12 cellular contexts compared by ENCODE assay signal in the genomic region with DNA sequence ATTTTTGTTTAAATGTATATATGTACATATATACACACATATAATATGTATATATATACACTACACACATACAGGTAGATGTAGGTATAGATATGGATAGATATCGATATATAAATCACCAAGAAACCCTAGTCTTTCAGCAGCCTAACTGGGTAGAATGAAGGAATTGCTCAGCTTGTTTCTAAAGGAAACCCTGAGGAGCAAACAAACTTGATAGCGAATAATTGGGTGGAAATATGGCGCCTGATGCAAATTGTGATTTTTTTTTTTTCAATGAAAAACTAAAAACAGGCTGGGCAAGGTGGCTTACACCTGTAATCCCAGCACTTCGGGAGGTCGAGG. TPM values are rescaled to one million over a fixed set of nuclear protein-coding genes. Genes with fewer than 3 reads are reported as not detected.
DNase-seq lines count a peak whose midpoint lies in the region; ATAC-seq, FAIRE-seq and TF ChIP-seq lines count a peak whose summit lies in the region.
"Had no signal": no experiment of that assay in that cellular context is flagged by ENCODE, and none has a peak within 500 bp of the region (broad histone marks: within the 10 kb centered on the region; RNA-seq: fewer than 3 reads in every experiment).

No MANE protein-coding gene starts in this region.

- H3K4me3 Mint-ChIP-seq in T-helper 1 cell treated with Interleukin-12 subunit alpha and Interleukin-12 subunit beta and Interleukin-4 antibody, amounts not matched to agents 30 μg/mL and 1 μg/mL, for 36 hours, result peak overlapping the region; percentile 77

- no peak overlapping the region for H3K23ac ChIP-seq in H1 (ENCODE audit: insufficient read length)

- H2BK15ac ChIP-seq in H1 (ENCODE audit: low read length), result no peak overlapping the region

- peaks cover 9% of the 10 kb centered on the region for H3K4me1 Mint-ChIP-seq in T-helper 1 cell treated with Interleukin-12 subunit alpha and Interleukin-12 subunit beta and Interleukin-4 antibody, amounts not matched to agents 30 μg/mL and 1 μg/mL, for 36 hours (ENCODE audit: low read depth)

- no peak overlapping the region for H4K5ac ChIP-seq in H1 (ENCODE audit: insufficient read length, low read depth, low read length)

- no peak overlapping the region for H3K14ac ChIP-seq in H1 (ENCODE audit: insufficient read length)

- H2AK5ac ChIP-seq in H1 (ENCODE audit: low read depth, low read length), result no peak overlapping the region

- H3K36me3 ChIP-seq in Panc1 (ENCODE audit: control insufficient read depth, insufficient read depth, low read length), result no peaks in the 10 kb centered on the region
- peaks cover 0 to 26% (median 4%) of the 10 kb centered on the region in 4 experiments; a peak in 3 of 8 replicates for H3K36me3 ChIP-seq in H1 (ENCODE audit: control insufficient read depth in 2 of 4, insufficient read depth in 4 of 4, low read length in 3 of 4)
- H3K36me3 ChIP-seq in psoas muscle (ENCODE audit: insufficient read depth in 1 of 2, low read depth in 1 of 2), result no peaks in the 10 kb centered on the region
- H3K36me3 ChIP-seq: HAP-1, stomach had no signal

- H3K79me1 ChIP-seq in H1 (ENCODE audit: low read depth, low read length), result no peaks in the 10 kb centered on the region

- peaks cover 2% of the 10 kb centered on the region; the same call in 1 of the 2 replicates for H3K27me3 ChIP-seq in Panc1 (ENCODE audit: control insufficient read depth, insufficient read depth, low read length)
- H3K27me3 ChIP-seq in H1 (replicated peaks in 1 of 4; ENCODE audit: control insufficient read depth in 3 of 4, extremely low read depth in 1 of 4, insufficient read depth in 3 of 4, low read length in 3 of 4), result peaks cover 24 to 46% (median 38%) of the 10 kb centered on the region in 4 experiments
- H3K27me3 ChIP-seq in psoas muscle (ENCODE audit: insufficient read depth in 3 of 3, low read length in 2 of 3), result peaks cover 0 to 72% (median 26%) of the 10 kb centered on the region in 3 donors

- no peak overlapping the region for H3K56ac ChIP-seq in H1 (replicated peaks; ENCODE audit: insufficient read length, low read depth, low read length)

- H4K8ac ChIP-seq in H1 (ENCODE audit: extremely low read depth, insufficient read depth, low read length), result peak overlapping the region; percentile 35; the same call in 1 of the 2 replicates

- no TSS peak for BruUV-seq in Panc1 (replicated peaks; lab: Mats Ljungman, UMichigan)

- no peak for FAIRE-seq in H1 (lab: Jason Lieb, UNC)

- DNase-seq in T-helper 1 cell (no peak), Panc1 (ENCODE audit: low read depth, low spot score) (no peak), H1 (ENCODE audit: low read depth in 1 of 2, low spot score in 2 of 2) (no peak), psoas muscle (no peak), foreskin melanocyte (no peak), NCI-H1694 (lab: John Stamatoyannopoulos, UW) (no peak)
- DNase-seq: NK-92 treated with Interleukin-12 subunit alpha and Interleukin-12 subunit beta, amount 100 ng/mL, for 24 hours had no signal

- no peaks in the 10 kb centered on the region for H3K4me1 ChIP-seq in Panc1 (ENCODE audit: control insufficient read depth, insufficient read depth, low read length)
- H3K4me1 ChIP-seq in H1 (replicated peaks in 1 of 4; ENCODE audit: control insufficient read depth in 3 of 4, insufficient read depth in 4 of 4, low read length in 3 of 4), result peaks cover 0 to 12% (median 7%) of the 10 kb centered on the region in 4 experiments; a peak in 4 of 7 replicates
- H3K4me1 ChIP-seq in psoas muscle, result peaks cover 29% of the 10 kb centered on the region

- H2BK12ac ChIP-seq in H1 (ENCODE audit: low read depth, low read length), result no peak overlapping the region

- H3K4me2 ChIP-seq in H1 (ENCODE audit: insufficient read depth in 1 of 2, low read depth in 2 of 2, low read length in 2 of 2), result peak overlapping the region; percentile 54 to 93; a peak in 2 of 4 replicates

- H2BK5ac ChIP-seq in H1 (ENCODE audit: low read depth, low read length), result no peak overlapping the region

- peaks cover 66% of the 10 kb centered on the region for H3K27me3 Mint-ChIP-seq in T-helper 1 cell treated with Interleukin-12 subunit alpha and Interleukin-12 subunit beta and Interleukin-4 antibody, amounts not matched to agents 30 μg/mL and 1 μg/mL, for 36 hours (ENCODE audit: low read depth)

- H4K20me1 ChIP-seq in H1 (replicated peaks in 1 of 2; ENCODE audit: control insufficient read depth in 1 of 2, insufficient read depth in 2 of 2, low read length in 2 of 2), result no peaks in the 10 kb centered on the region

- no peak overlapping the region for H2AFZ ChIP-seq in H1 (ENCODE audit: low read length)

- H3K27ac ChIP-seq in Panc1 (ENCODE audit: low read length), result no peak overlapping the region
- no peak overlapping the region for H3K27ac ChIP-seq in H1 (ENCODE audit: low read depth, low read length)
- H3K27ac ChIP-seq in psoas muscle, result no peak overlapping the region
- H3K27ac ChIP-seq: stomach had no signal

- CTCF ChIA-PET in Panc1 (lab: Charles Lee) (interaction anchor here (0.7 to 1.0 kb wide), 5 partner anchors 32 to 1678 kb away, joined by 3 to 6 read pairs (median 3); a partner anchor contains a TSS), H1 (lab: Charles Lee; ENCODE audit: partially characterized antibody) (interaction anchor here (0.6 to 6.5 kb wide), 37 partner anchors 11 to 1498 kb away, joined by 3 to 96 read pairs (median 5); a partner anchor contains a TSS)

- H2BK120ac ChIP-seq in H1 (replicated peaks; ENCODE audit: low read depth, low read length), result no peak overlapping the region

- H3K9ac ChIP-seq in H1 (replicated peaks in 1 of 4; ENCODE audit: extremely low read depth in 1 of 4, low read depth in 3 of 4, low read length in 3 of 4), result no peak overlapping the region

- no peak overlapping the region for H2BK20ac ChIP-seq in H1 (ENCODE audit: low read length)

- H3K79me2 ChIP-seq in H1 (ENCODE audit: control insufficient read depth in 1 of 2, insufficient read depth in 2 of 2, low read length in 2 of 2), result no peaks in the 10 kb centered on the region

- no peak for ATAC-seq in Panc1
- no peak for ATAC-seq in psoas muscle
- no peak for ATAC-seq in GM21576 (IDR thresholded peaks at IDR 0.05; ENCODE audit: unreplicated experiment)

- 60% methylated on average over 5 of the region's 5 CpGs; no CpG with 5 or more reads in 1 of the 2 experiments for WGBS in H1 (ENCODE audit: extremely low coverage in 1 of 2, insufficient coverage in 1 of 2, insufficient read length in 1 of 2, insufficient replicate concordance in 2 of 2, low coverage in 1 of 2, low lambda C conversion rate in 2 of 2, missing lambda C conversion rate in 1 of 2), 2 experiments
- 45 to 51% (median 46%) methylated on average over 5 of the region's 5 CpGs for WGBS in psoas muscle, 3 donors

- TF ChIP-seq RAD21 in H1 (IDR thresholded peaks at IDR 0.05 in 1 of 2, conservative IDR thresholded peaks at IDR 0.05 in 1 of 2; ENCODE audit: low read depth in 2 of 2, low read length in 2 of 2), result no peak

- intact Hi-C loops in Panc1 (cut with micrococcal nuclease; ENCODE audit: unreplicated experiment), result loop anchor here (5.0 kb wide), 1 partner anchor 38 kb away; no protein-coding TSS in a partner anchor
- intact Hi-C loops in psoas muscle (cut with DNase I), result loop anchor here (2.0 to 5.0 kb wide), 3 partner anchors 38 to 333 kb away; no protein-coding TSS in a partner anchor

- no peak overlapping the region for H3K4ac ChIP-seq in H1 (replicated peaks; ENCODE audit: insufficient read length, low read depth, low read length)

- peak overlapping the region; percentile 38 for H3K27ac Mint-ChIP-seq in T-helper 1 cell treated with Interleukin-12 subunit alpha and Interleukin-12 subunit beta and Interleukin-4 antibody, amounts not matched to agents 30 μg/mL and 1 μg/mL, for 36 hours

- H4K91ac ChIP-seq in H1 (replicated peaks; ENCODE audit: insufficient read length, low read length), result no peak overlapping the region

- no peak for TF ChIP-seq EP300 in H1 (IDR thresholded peaks at IDR 0.05; ENCODE audit: borderline replicate concordance in 1 of 2, low read depth in 2 of 2, low read length in 2 of 2)

- in situ Hi-C loops in Panc1 (cut with HindIII; ENCODE audit: low pct_unique_long_range_greater_than_20kb, low sequenced_read_pairs), result no loop called here

- no peak for TF ChIP-seq POLR2A in H1 (IDR thresholded peaks at IDR 0.05; ENCODE audit: control extremely low read depth in 1 of 2, low read depth in 2 of 2, low read length in 2 of 2)

- TF ChIP-seq CTCF in Panc1 (IDR thresholded peaks at IDR 0.05) (peak; percentile 60), H1 (IDR thresholded peaks at IDR 0.05; ENCODE audit: control extremely low read depth in 1 of 3, insufficient read depth in 1 of 3, low read depth in 1 of 3, low read length in 3 of 3) (no peak), psoas muscle (IDR thresholded peaks at IDR 0.05) (no peak)

- H3K4me3 ChIP-seq in Panc1 (ENCODE audit: low read depth in 2 of 2, low read length in 2 of 2), result peak overlapping the region; percentile 24 to 34; a peak in 2 of 4 replicates
- peak overlapping the region in 3 of 4 experiments; percentile 57 to 68 (median 66); a peak in 4 of 8 replicates for H3K4me3 ChIP-seq in H1 (ENCODE audit: extremely low read depth in 1 of 4, insufficient read depth in 2 of 4, low read depth in 3 of 4, low read length in 4 of 4)
- H3K4me3 ChIP-seq in psoas muscle, result peak overlapping the region; percentile 66
- H3K4me3 ChIP-seq: HAP-1 had no signal

- POLR2A ChIA-PET in Panc1 (lab: Charles Lee), result no interaction called here
- POLR2A ChIA-PET in H1 (lab: Charles Lee; ENCODE audit: partially characterized antibody), result interaction anchor here (0.6 to 2.7 kb wide), 4 partner anchors 27 to 174 kb away, joined by 3 to 8 read pairs (median 6); no protein-coding TSS in a partner anchor

- no peaks in the 10 kb centered on the region for H3K36me3 Mint-ChIP-seq in T-helper 1 cell treated with Interleukin-12 subunit alpha and Interleukin-12 subunit beta and Interleukin-4 antibody, amounts not matched to agents 30 μg/mL and 1 μg/mL, for 36 hours (ENCODE audit: low read depth)

- no peaks in the 10 kb centered on the region for H3K9me3 Mint-ChIP-seq in T-helper 1 cell treated with Interleukin-12 subunit alpha and Interleukin-12 subunit beta and Interleukin-4 antibody, amounts not matched to agents 30 μg/mL and 1 μg/mL, for 36 hours

- H3K18ac ChIP-seq in H1 (ENCODE audit: extremely low read depth, low read length), result no peak overlapping the region

- H3K23me2 ChIP-seq in H1 (ENCODE audit: low read depth, low read length), result peaks cover 10% of the 10 kb centered on the region; the same call in 1 of the 2 replicates

- H3K9me3 ChIP-seq in Panc1 (ENCODE audit: control insufficient read depth, insufficient read depth, low read depth, low read length) (no peaks in the 10 kb centered on the region), H1 (ENCODE audit: insufficient read depth in 2 of 2, low read depth in 1 of 2, low read length in 1 of 2) (peaks cover 0 to 23% of the 10 kb centered on the region in 2 experiments; a peak in 2 of 4 replicates), psoas muscle (no peaks in the 10 kb centered on the region)
- H3K9me3 ChIP-seq: HAP-1, stomach had no signal

RNA-seq across cellular contexts. Expression of a gene that starts 0.3 kb away (rescaled TPM):
- total RNA-seq in Panc1 (2021; ENCODE audit: unreplicated experiment) (not detected), psoas muscle (not detected)
- polyA plus RNA-seq in Panc1 (2012; ENCODE audit: insufficient read length), result not detected
- 2.8 and 2.9 TPM in 2 replicates for total RNA-seq in H1 (2021; fragmentation: NEBNext Ultra II Directional; extraction: Animal tissue kit (Norgen Biotek cat#: 25700))
- polyA plus RNA-seq in H1 (2011; rRNA removed) (0.62 and 1.4 TPM in 2 replicates), psoas muscle (not detected)
- polyA plus RNA-seq in H1 (2011; cell fraction: cytosol; rRNA removed), result 0.93 TPM
- polyA plus RNA-seq in H1 (2011; cell fraction: nucleus; rRNA removed), result 2.1 TPM
- polyA plus RNA-seq in H1 (2012, experiment 1 of 2), result 2.0 to 2.3 TPM (median 2.1 TPM) in 4 replicates
- polyA plus RNA-seq in H1 (2012, experiment 2 of 2), result 1.7 TPM
- 1.4 TPM for polyA plus RNA-seq in H1 (2013, experiment 1 of 2)
- polyA plus RNA-seq in H1 (2013, experiment 2 of 2), result 1.2 TPM
- 1.8 and 2.2 TPM in 2 replicates for polyA minus RNA-seq in H1 (2011; rRNA and poly(A)+ RNA removed)
- 1.9 TPM for polyA minus RNA-seq in H1 (2011; cell fraction: cytosol; rRNA and poly(A)+ RNA removed)
- 6.2 TPM for polyA minus RNA-seq in H1 (2011; cell fraction: nucleus; rRNA and poly(A)+ RNA removed)
- total RNA-seq: dermis microvascular lymphatic vessel endothelial cell had no signal

RNA-seq across cellular contexts. Expression of a gene that starts 36.5 kb away (rescaled TPM):
- 10.9 TPM for total RNA-seq in Panc1 (2021; ENCODE audit: unreplicated experiment)
- 6.0 TPM for polyA plus RNA-seq in Panc1 (2012; ENCODE audit: insufficient read length)
- total RNA-seq in H1 (2021; fragmentation: NEBNext Ultra II Directional; extraction: Animal tissue kit (Norgen Biotek cat#: 25700)), result 3.8 and 5.1 TPM in 2 replicates
- polyA plus RNA-seq in H1 (2011; rRNA removed), result 2.9 and 3.0 TPM in 2 replicates
- polyA plus RNA-seq in H1 (2011; cell fraction: cytosol; rRNA removed), result 2.6 TPM
- 6.3 TPM for polyA plus RNA-seq in H1 (2011; cell fraction: nucleus; rRNA removed)
- 3.2 to 5.3 TPM (median 4.4 TPM) in 4 replicates for polyA plus RNA-seq in H1 (2012, experiment 1 of 2)
- 3.6 TPM for polyA plus RNA-seq in H1 (2012, experiment 2 of 2)
- 2.8 TPM for polyA plus RNA-seq in H1 (2013, experiment 1 of 2)
- polyA plus RNA-seq in H1 (2013, experiment 2 of 2), result 3.2 TPM
- 4.4 and 5.8 TPM in 2 replicates for polyA minus RNA-seq in H1 (2011; rRNA and poly(A)+ RNA removed)
- 4.8 TPM for polyA minus RNA-seq in H1 (2011; cell fraction: cytosol; rRNA and poly(A)+ RNA removed)
- polyA minus RNA-seq in H1 (2011; cell fraction: nucleus; rRNA and poly(A)+ RNA removed), result 5.9 TPM
- 10 to 100 TPM; 14.9 to 23.4 (median 22.4) TPM for total RNA-seq in psoas muscle
- 10 to 100 TPM in 2 of 3 donors, 1 to 10 TPM in 1; 6.9 to 13.3 (median 11.7) TPM for polyA plus RNA-seq in psoas muscle
